Comparison of ENCODE assay signal across 29 cellular contexts in genomic region chr19:50688766-50689165, GRCh38. TPM values are rescaled to one million over a fixed set of nuclear protein-coding genes. Genes with fewer than 3 reads are reported as not detected.
"Had no signal": no experiment of that assay in that cellular context is flagged by ENCODE, and none has a peak within 500 bp of the region (broad histone marks: within the 10 kb centered on the region; RNA-seq: fewer than 3 reads in every experiment).

No MANE protein-coding gene starts in this region.

- H3K4me3 ChIP-seq: stomach, suprapubic skin, testis, thoracic aorta, thyroid gland, tibial artery, tibial nerve, transverse colon, upper lobe of left lung, upper lobe of right lung, uterus, vagina had no signal

- H3K27ac ChIP-seq: stomach, suprapubic skin, testis, thoracic aorta, thyroid gland, tibial artery, tibial nerve, transverse colon, upper lobe of left lung, upper lobe of right lung, uterus, vagina had no signal

- H3K9me3 ChIP-seq: stomach, suprapubic skin, testis, thoracic aorta, thyroid gland, tibial artery, tibial nerve, transverse colon, upper lobe of left lung, upper lobe of right lung, uterus, vagina had no signal

- H3K36me3 ChIP-seq: stomach, suprapubic skin, thoracic aorta, thyroid gland, tibial artery, tibial nerve, transverse colon, upper lobe of left lung, upper lobe of right lung, uterus, vagina had no signal

- H3K4me1 ChIP-seq: stomach, suprapubic skin, testis, thyroid gland, tibial artery, tibial nerve, transverse colon, upper lobe of left lung, upper lobe of right lung, uterus, vagina had no signal

- DNase-seq: stimulated activated CD4-positive, alpha-beta T cell treated with anti-CD3 and anti-CD28 coated beads, Interleukin-2, amount 100 ng/mL, for 48 hours; stimulated activated CD4-positive, alpha-beta T cell treated with anti-CD3 and anti-CD28 coated beads, Interleukin-4, amount 100 ng/mL, for 1 hour; stimulated activated CD4-positive, alpha-beta T cell treated with anti-CD3 and anti-CD28 coated beads, Interleukin-4, amount 100 ng/mL, for 24 hours; stimulated activated CD4-positive, alpha-beta T cell treated with anti-CD3 and anti-CD28 coated beads, Interleukin-4, amount 100 ng/mL, for 4 hours; stimulated activated CD8-positive, alpha-beta memory T cell treated with anti-CD3 and anti-CD28 coated beads, Interleukin-4, amount 100 ng/mL, for 48 hours; stimulated activated naive B cell treated with anti-CD40 and anti-IgM and Interleukin-4, amounts not matched to agents 10 μg/mL and 1 μg/mL and 100 μg/mL, for 72 hours; stimulated activated naive CD4-positive, alpha-beta T cell; stimulated activated naive CD4-positive, alpha-beta T cell treated with Interleukin-2 at 50 U/mL for 16 hours; stimulated activated naive CD8-positive, alpha-beta T cell treated with anti-CD3 and anti-CD28 coated beads, Interleukin-15, amount 100 ng/mL, for 72 hours; stimulated activated naive CD8-positive, alpha-beta T cell treated with anti-CD3 and anti-CD28 coated beads, Interleukin-15, Interleukin-2, amounts not matched to agents 100 U/mL and 50 U/mL, for 24 hours; stomach; substantia nigra; testis; thyroid gland; tibial artery; transverse colon; trophoblast cell; upper lobe of right lung; uterus had no signal

- FAIRE-seq: urothelium cell line had no signal

RNA-seq across cellular contexts. Expression of gene C19orf81, which starts 39.5 kb away (rescaled TPM):
- total RNA-seq: stomach, temporal lobe, thoracic aorta, tibial nerve, transverse colon, urinary bladder, uterus, vagina had no signal
- polyA plus RNA-seq: thymus had no signal

RNA-seq across cellular contexts. Expression of gene SYT3, which starts 49.1 kb away (rescaled TPM):
- total RNA-seq: subcutaneous adipose tissue, thoracic aorta, tibial nerve had no signal
